Comparison of ENCODE assay signal across 9 cellular contexts in genomic region chr11:43852057-43852636, GRCh38. TPM values are rescaled to one million over a fixed set of nuclear protein-coding genes. Genes with fewer than 3 reads are reported as not detected.
DNase-seq lines count a peak whose midpoint lies in the region; ATAC-seq and TF ChIP-seq lines count a peak whose summit lies in the region.
"Had no signal": no experiment of that assay in that cellular context is flagged by ENCODE, and none has a peak within 500 bp of the region (broad histone marks: within the 10 kb centered on the region; RNA-seq: fewer than 3 reads in every experiment).

No MANE protein-coding gene starts in this region.

- peaks cover 2% of the 10 kb centered on the region for H3K4me1 Mint-ChIP-seq in activated naive CD8-positive, alpha-beta T cell treated with anti-CD3 and anti-CD28 coated beads for 36 hours

- H3K4me2 ChIP-seq in DOHH2 (ENCODE audit: low read length) = no peak overlapping the region
- no peak overlapping the region for H3K4me2 ChIP-seq in Karpas-422 (ENCODE audit: low read depth, low read length, poor library complexity, severe bottlenecking)

- H3K9me3 ChIP-seq in DOHH2 (ENCODE audit: control insufficient read depth, insufficient read depth, low read length) = no peaks in the 10 kb centered on the region
- no peaks in the 10 kb centered on the region for H3K9me3 ChIP-seq in Karpas-422 (ENCODE audit: low read length)
- H3K9me3 ChIP-seq in vagina = no peaks in the 10 kb centered on the region

- H3K27ac ChIP-seq in DOHH2 (ENCODE audit: low read depth, low read length) (no peak overlapping the region), Karpas-422 (ENCODE audit: low read length) (no peak overlapping the region), vagina (no peak overlapping the region)
- H3K27ac ChIP-seq: epithelial cell of prostate had no signal

- H3K79me2 ChIP-seq in DOHH2 (ENCODE audit: control insufficient read depth, low read length) (no peaks in the 10 kb centered on the region), Karpas-422 (ENCODE audit: low read length) (0 out of 2 replicates have a peak, but pooled peaks cover 6% of the 10 kb centered on the region)

- H3K36me3 ChIP-seq in DOHH2 (ENCODE audit: control insufficient read depth, low read length) = peaks cover 39% of the 10 kb centered on the region
- H3K36me3 ChIP-seq in Karpas-422 (ENCODE audit: insufficient read depth, low read length) = peaks cover 30% of the 10 kb centered on the region; the same call in 1 of the 2 replicates
- H3K36me3 ChIP-seq in vagina = peaks cover 0 to 8% of the 10 kb centered on the region in 2 donors

- DNase-seq in Karpas-422 (peak; percentile 89), SKM-1 (lab: John Stamatoyannopoulos, UW; ENCODE audit: unreplicated experiment) (peak; percentile 34), left ventricle myocardium superior (no peak), retinal pigment epithelial cell (ENCODE audit: low read depth) (peak; percentile 52), vagina (ENCODE audit: extremely low spot score in 2 of 2) (no peak)
- DNase-seq in activated naive CD8-positive, alpha-beta T cell treated with anti-CD3 and anti-CD28 coated beads for 36 hours = peak; percentile 47

- H3K4me3 ChIP-seq in DOHH2 (ENCODE audit: low read length) (no peak overlapping the region), Karpas-422 (ENCODE audit: low read length) (no peak overlapping the region), retinal pigment epithelial cell (ENCODE audit: low read length) (no peak overlapping the region), vagina (no peak overlapping the region)

- H4K20me1 ChIP-seq in DOHH2 (ENCODE audit: control insufficient read depth, insufficient read depth, low read depth, low read length) (peaks cover 4% of the 10 kb centered on the region; the same call in 1 of the 2 replicates), Karpas-422 (ENCODE audit: insufficient read depth, low read depth, low read length) (no peaks in the 10 kb centered on the region)

- H3K27me3 ChIP-seq in DOHH2 (ENCODE audit: control insufficient read depth, low read length) (no peaks in the 10 kb centered on the region), Karpas-422 (ENCODE audit: low read length) (no peaks in the 10 kb centered on the region), vagina (no peaks in the 10 kb centered on the region)

- H3K9me2 ChIP-seq in DOHH2 (replicated peaks; ENCODE audit: control insufficient read depth, low read length) (no peaks in the 10 kb centered on the region), Karpas-422 (replicated peaks; ENCODE audit: insufficient read depth, low read length) (no peaks in the 10 kb centered on the region)

- no peak overlapping the region for H2AFZ ChIP-seq in Karpas-422 (ENCODE audit: low read length)

- no peak for TF ChIP-seq POLR2A in vagina (IDR thresholded peaks at IDR 0.05)

- H3K36me3 Mint-ChIP-seq in activated naive CD8-positive, alpha-beta T cell treated with anti-CD3 and anti-CD28 coated beads for 36 hours = peaks cover 2% of the 10 kb centered on the region

- H3K27me3 Mint-ChIP-seq in activated naive CD8-positive, alpha-beta T cell treated with anti-CD3 and anti-CD28 coated beads for 36 hours = no peaks in the 10 kb centered on the region

- no peak overlapping the region for H3K27ac Mint-ChIP-seq in activated naive CD8-positive, alpha-beta T cell treated with anti-CD3 and anti-CD28 coated beads for 36 hours

- peaks cover 6% of the 10 kb centered on the region; the same call in 1 of the 2 replicates for H3F3A ChIP-seq in DOHH2 (ENCODE audit: control insufficient read depth, insufficient read depth)

- peak; percentile 70 for ATAC-seq in GM21515 (IDR thresholded peaks at IDR 0.05; ENCODE audit: unreplicated experiment)
- peak; percentile 61 for ATAC-seq in left ventricle myocardium superior

- TF ChIP-seq CTCF in DOHH2 (IDR thresholded peaks at IDR 0.05; ENCODE audit: low read depth, low read length, poor library complexity, severe bottlenecking) (peak; percentile 83), retinal pigment epithelial cell (conservative IDR thresholded peaks at IDR 0.05; ENCODE audit: low read depth, low read length) (peak; percentile 85), vagina (IDR thresholded peaks at IDR 0.05) (peak in 1 of 3 experiments; percentile 40)

- no peaks in the 10 kb centered on the region for H3K9me3 Mint-ChIP-seq in activated naive CD8-positive, alpha-beta T cell treated with anti-CD3 and anti-CD28 coated beads for 36 hours

- H3K4me1 ChIP-seq in DOHH2 (ENCODE audit: control insufficient read depth, low read length) = no peaks in the 10 kb centered on the region
- no peaks in the 10 kb centered on the region for H3K4me1 ChIP-seq in Karpas-422 (ENCODE audit: low read length)
- H3K4me1 ChIP-seq in vagina = no peaks in the 10 kb centered on the region

- H3K9ac ChIP-seq in Karpas-422 (ENCODE audit: low read length) = no peak overlapping the region

- intact Hi-C loops in left ventricle myocardium superior (cut with micrococcal nuclease) (no loop called here), vagina (cut with DNase I) (no loop called here)

- H3K4me3 Mint-ChIP-seq in activated naive CD8-positive, alpha-beta T cell treated with anti-CD3 and anti-CD28 coated beads for 36 hours = no peak overlapping the region

RNA-seq across cellular contexts. Expression of gene ALKBH3, which starts 28.5 kb away (rescaled TPM):
- total RNA-seq in Karpas-422 (2014; rRNA removed; shearing (Covaris generic); ENCODE audit: low replicate concordance) = not detected in 2 replicates
- total RNA-seq in activated naive CD8-positive, alpha-beta T cell treated with anti-CD3 and anti-CD28 coated beads for 36 hours = 10 to 100 TPM; 50.8 to 53.3 TPM
- total RNA-seq in left ventricle myocardium superior (17.5 TPM), vagina (33.4 TPM)

Comparison
In these comparisons a context has a peak if more than half of its experiments do, and no peak if none do; other contexts are left out.
1. DNase-seq: peak in Karpas-422 (single experiment), SKM-1 (single experiment), activated naive CD8-positive, alpha-beta T cell treated with anti-CD3 and anti-CD28 coated beads for 36 hours (single experiment) and retinal pigment epithelial cell (single experiment); none in left ventricle myocardium superior (single experiment) and vagina (0 of 2).
2. RNA of gene ALKBH3, which starts 28.5 kb away (total RNA-seq): 50.8 to 53.3 TPM in activated naive CD8-positive, alpha-beta T cell treated with anti-CD3 and anti-CD28 coated beads for 36 hours, 33.4 TPM in vagina (single experiment) and 17.5 TPM in left ventricle myocardium superior (single experiment); not detected in Karpas-422; every median in the first group is over 10 times any median in the second.